11 cellular contexts compared by ENCODE assay signal in genomic region chr7:155885162-155886160, GRCh38.
DNase-seq lines count a peak whose midpoint lies in the region; ATAC-seq, FAIRE-seq and TF ChIP-seq lines count a peak whose summit lies in the region.
"Had no signal": no experiment of that assay in that cellular context is flagged by ENCODE, and none has a peak within 500 bp of the region (broad histone marks: within the 10 kb centered on the region; RNA-seq: fewer than 3 reads in every experiment).

No MANE protein-coding gene starts in this region.

- no peak overlapping the region for H3K27ac Mint-ChIP-seq in activated CD8-positive, alpha-beta T cell treated with anti-CD3 and anti-CD28 coated beads for 36 hours

- H3K36me3 Mint-ChIP-seq in activated CD8-positive, alpha-beta T cell treated with anti-CD3 and anti-CD28 coated beads for 36 hours (ENCODE audit: low read depth): no peaks in the 10 kb centered on the region

- no peaks in the 10 kb centered on the region for H3K4me1 ChIP-seq in small intestine (ENCODE audit: control insufficient read depth in 2 of 2, insufficient read depth in 1 of 2, low read depth in 1 of 2, low read length in 1 of 2)
- no peaks in the 10 kb centered on the region for H3K4me1 ChIP-seq in ascending aorta
- H3K4me1 ChIP-seq: uterus had no signal

- no peak for TF ChIP-seq CTCF in choroid plexus epithelial cell (conservative IDR thresholded peaks at IDR 0.05; ENCODE audit: low read depth, low read length)
- TF ChIP-seq CTCF in ascending aorta (IDR thresholded peaks at IDR 0.05): no peak
- no peak for TF ChIP-seq CTCF in activated CD8-positive, alpha-beta T cell treated with anti-CD3 and anti-CD28 coated beads for 36 hours (IDR thresholded peaks at IDR 0.05)

- WGBS in small intestine, 3 donors: 52 to 58% (median 55%) methylated on average over 24 to 25 of the region's 25 CpGs

- ATAC-seq in activated CD8-positive, alpha-beta T cell treated with anti-CD3 and anti-CD28 coated beads for 36 hours: no peak
- ATAC-seq in HG02840 (IDR thresholded peaks at IDR 0.05; ENCODE audit: low FRiP score, unreplicated experiment): no peak

- no peaks in the 10 kb centered on the region for H3K9me3 ChIP-seq in small intestine (ENCODE audit: control insufficient read depth, low read depth)
- no peaks in the 10 kb centered on the region for H3K9me3 ChIP-seq in ascending aorta
- H3K9me3 ChIP-seq: colonic mucosa, uterus had no signal

- no peaks in the 10 kb centered on the region for H3K36me3 ChIP-seq in small intestine (ENCODE audit: control insufficient read depth in 2 of 2, insufficient read depth in 2 of 2, low read length in 2 of 2)
- H3K36me3 ChIP-seq in ascending aorta: no peaks in the 10 kb centered on the region
- H3K36me3 ChIP-seq: colonic mucosa, uterus had no signal

- H3K27me3 ChIP-seq in small intestine (ENCODE audit: control insufficient read depth in 2 of 2, insufficient read depth in 2 of 2, low read length in 2 of 2) (no peaks in the 10 kb centered on the region), ascending aorta (no peaks in the 10 kb centered on the region)
- H3K27me3 ChIP-seq: colonic mucosa, uterus had no signal

- H3K27me3 Mint-ChIP-seq in activated CD8-positive, alpha-beta T cell treated with anti-CD3 and anti-CD28 coated beads for 36 hours: peaks cover 5% of the 10 kb centered on the region

- no peak overlapping the region for H3K4me3 ChIP-seq in choroid plexus epithelial cell (ENCODE audit: low read depth, low read length)
- no peak overlapping the region for H3K4me3 ChIP-seq in small intestine (ENCODE audit: low read depth in 1 of 2, low read length in 2 of 2)
- no peak overlapping the region for H3K4me3 ChIP-seq in ascending aorta
- H3K4me3 ChIP-seq: colonic mucosa, uterus had no signal

- CTCF ChIA-PET in activated CD8-positive, alpha-beta T cell treated with anti-CD3 and anti-CD28 coated beads for 36 hours (lab: Charles Lee): no interaction called here

- intact Hi-C loops in ascending aorta (cut with DNase I): no loop called here
- intact Hi-C loops in activated CD8-positive, alpha-beta T cell treated with anti-CD3 and anti-CD28 coated beads for 36 hours (cut with micrococcal nuclease): no loop called here

- DNase-seq in HT1080 (ENCODE audit: low read depth): peak; percentile 78
- peak; percentile 75 for DNase-seq in choroid plexus epithelial cell (ENCODE audit: low read depth)
- DNase-seq in kidney tubule cell (ENCODE audit: low spot score): peak; percentile 38
- DNase-seq in small intestine: peak; percentile 31
- no peak for DNase-seq in ascending aorta (ENCODE audit: low spot score in 2 of 2)
- DNase-seq in activated CD8-positive, alpha-beta T cell treated with anti-CD3 and anti-CD28 coated beads for 36 hours: no peak
- DNase-seq in stimulated activated CD4-positive, alpha-beta T cell treated with anti-CD3 and anti-CD28 coated beads, Interleukin-1b, Interleukin-23, amount 100 ng/mL, for 48 hours: no peak
- DNase-seq: colonic mucosa, uterus had no signal

- POLR2A ChIA-PET in activated CD8-positive, alpha-beta T cell treated with anti-CD3 and anti-CD28 coated beads for 36 hours (lab: Charles Lee): no interaction called here

- H3K27ac ChIP-seq in small intestine (ENCODE audit: low read depth in 1 of 2, low read length in 1 of 2): no peak overlapping the region
- H3K27ac ChIP-seq in ascending aorta: no peak overlapping the region
- H3K27ac ChIP-seq: colonic mucosa, uterus had no signal

- H3K9me3 Mint-ChIP-seq in activated CD8-positive, alpha-beta T cell treated with anti-CD3 and anti-CD28 coated beads for 36 hours: no peaks in the 10 kb centered on the region

- H3K4me1 Mint-ChIP-seq in activated CD8-positive, alpha-beta T cell treated with anti-CD3 and anti-CD28 coated beads for 36 hours (ENCODE audit: low read depth): no peaks in the 10 kb centered on the region

- no peak overlapping the region for H3K4me3 Mint-ChIP-seq in activated CD8-positive, alpha-beta T cell treated with anti-CD3 and anti-CD28 coated beads for 36 hours

- no peak for FAIRE-seq in small intestine (lab: Jason Lieb, UNC)
- FAIRE-seq: GM18507 had no signal

Comparison
In these comparisons a context has a peak if more than half of its experiments do, and no peak if none do; other contexts are left out.
1. DNase-seq: peak in HT1080 (single experiment), choroid plexus epithelial cell (single experiment), kidney tubule cell (single experiment) and small intestine (single experiment); none in ascending aorta (0 of 2), activated CD8-positive, alpha-beta T cell treated with anti-CD3 and anti-CD28 coated beads for 36 hours (single experiment) and stimulated activated CD4-positive, alpha-beta T cell treated with anti-CD3 and anti-CD28 coated beads, Interleukin-1b, Interleukin-23, amount 100 ng/mL, for 48 hours (single experiment).